ENCODE assay signal across 20 cellular contexts in the genomic region with DNA sequence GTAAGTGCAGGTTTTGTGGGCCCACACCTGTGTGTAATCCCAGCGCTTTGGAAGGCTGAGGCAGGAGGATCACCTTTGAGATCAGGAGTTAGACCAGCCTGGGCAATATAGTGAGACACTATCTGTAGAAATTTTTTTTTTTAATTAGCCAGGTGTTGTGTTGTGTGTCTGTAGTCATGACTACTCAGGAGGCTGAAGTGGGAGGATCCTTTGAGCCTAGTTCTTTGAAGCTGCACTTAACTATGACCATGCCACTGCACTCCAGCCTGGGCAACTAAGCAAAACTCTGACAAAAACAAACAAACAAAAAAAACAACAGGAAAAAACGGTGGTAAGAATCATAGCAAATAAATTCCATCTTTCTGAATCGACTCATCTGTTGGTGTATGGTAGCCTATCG.
DNase-seq lines count a peak whose midpoint lies in the region; ATAC-seq, FAIRE-seq and TF ChIP-seq lines count a peak whose summit lies in the region.
"Had no signal": no experiment of that assay in that cellular context is flagged by ENCODE, and none has a peak within 500 bp of the region (broad histone marks: within the 10 kb centered on the region; RNA-seq: fewer than 3 reads in every experiment).

No MANE protein-coding gene starts in this region.

- ATAC-seq in DND-41 (ENCODE audit: insufficient read depth, low read depth) = 0 out of 3 replicates have a peak, but pooled peaks have one; percentile 12
- no peak for ATAC-seq in GM21737 (IDR thresholded peaks at IDR 0.05; ENCODE audit: unreplicated experiment)
- no peak for ATAC-seq in HepG2

- DNase-seq in DND-41 (no peak), H1 (ENCODE audit: low read depth in 1 of 2, low spot score in 2 of 2) (no peak), mesendoderm (peak; percentile 51), NCI-H446 (lab: John Stamatoyannopoulos, UW) (no peak), HepG2 (ENCODE audit: low spot score) (no peak)
- DNase-seq: ACHN; CD4-positive, alpha-beta T cell; COR-L47; NCI-H1105; NCI-H146; NCI-H2029; NCI-H2171; NCI-H82; Peyer's patch had no signal

- H3K23ac ChIP-seq in H1 (ENCODE audit: insufficient read length) (no peak overlapping the region), mesendoderm (ENCODE audit: low read length) (no peak overlapping the region)

- H2BK12ac ChIP-seq in H1 (ENCODE audit: low read depth, low read length) = no peak overlapping the region

- TF ChIP-seq CTCF in DND-41 (IDR thresholded peaks at IDR 0.05; ENCODE audit: borderline replicate concordance, extremely low read depth, low read length, poor library complexity, severe bottlenecking) = no peak
- TF ChIP-seq CTCF in Loucy (conservative IDR thresholded peaks at IDR 0.05; ENCODE audit: low read length) = no peak
- no peak for TF ChIP-seq CTCF in H1 (IDR thresholded peaks at IDR 0.05; ENCODE audit: control extremely low read depth in 1 of 3, insufficient read depth in 1 of 3, low read depth in 1 of 3, low read length in 3 of 3)
- no peak for TF ChIP-seq CTCF in HepG2 (CRISPR knock-in tag; IDR thresholded peaks at IDR 0.05)

- H3K4ac ChIP-seq in H1 (replicated peaks; ENCODE audit: insufficient read length, low read depth, low read length) (no peak overlapping the region), mesendoderm (ENCODE audit: low read depth, low read length) (no peak overlapping the region)

- no TSS peak for BruUV-seq in HepG2 (replicated peaks; lab: Mats Ljungman, UMichigan)

- FAIRE-seq in H1 (lab: Jason Lieb, UNC) = peak; percentile 62
- FAIRE-seq in HepG2 (lab: Jason Lieb, UNC) = no peak
- FAIRE-seq: GM12891 had no signal

- no peak overlapping the region for H3K9ac ChIP-seq in DND-41 (ENCODE audit: low read depth, low read length)
- no peak overlapping the region for H3K9ac ChIP-seq in Loucy (ENCODE audit: low read depth, low read length, poor library complexity, severe bottlenecking)
- H3K9ac ChIP-seq in H1 (replicated peaks in 1 of 4; ENCODE audit: extremely low read depth in 1 of 4, low read depth in 3 of 4, low read length in 3 of 4) = no peak overlapping the region
- H3K9ac ChIP-seq in mesendoderm (ENCODE audit: low read length) = no peak overlapping the region
- no peak overlapping the region for H3K9ac ChIP-seq in HepG2 (ENCODE audit: insufficient read depth, low read depth, low read length)
- H3K9ac ChIP-seq: BLaER1, KMS-11 had no signal

- H3K23me2 ChIP-seq in H1 (ENCODE audit: low read depth, low read length) = no peaks in the 10 kb centered on the region; the same call in 1 of the 2 replicates

- H3K27ac ChIP-seq in DND-41 (ENCODE audit: low read length) (no peak overlapping the region), H1 (ENCODE audit: low read depth, low read length) (no peak overlapping the region), mesendoderm (ENCODE audit: low read depth, low read length) (no peak overlapping the region), HepG2 (ENCODE audit: extremely low read length, insufficient read depth, low read length) (no peak overlapping the region)
- H3K27ac ChIP-seq: BLaER1, KMS-11, Peyer's patch had no signal

- no peaks in the 10 kb centered on the region for H3K27me3 ChIP-seq in DND-41 (ENCODE audit: insufficient read depth, low read length, poor library complexity)
- H3K27me3 ChIP-seq in Loucy (ENCODE audit: insufficient read depth, low read length, poor library complexity, severe bottlenecking) = no peaks in the 10 kb centered on the region
- no peaks in the 10 kb centered on the region for H3K27me3 ChIP-seq in H1 (replicated peaks in 1 of 4; ENCODE audit: control insufficient read depth in 3 of 4, extremely low read depth in 1 of 4, insufficient read depth in 3 of 4, low read length in 3 of 4)
- no peaks in the 10 kb centered on the region for H3K27me3 ChIP-seq in mesendoderm (ENCODE audit: insufficient read depth, low read length, poor library complexity)
- H3K27me3 ChIP-seq in HepG2 (ENCODE audit: control insufficient read depth in 1 of 2, insufficient read depth in 2 of 2, low read length in 2 of 2) = no peaks in the 10 kb centered on the region
- H3K27me3 ChIP-seq: BLaER1, Peyer's patch had no signal

- H3K4me2 ChIP-seq in DND-41 (ENCODE audit: insufficient read depth, low read length) (no peak overlapping the region), Loucy (ENCODE audit: low read depth, low read length, poor library complexity, severe bottlenecking) (peak overlapping the region; percentile 0), H1 (ENCODE audit: insufficient read depth in 1 of 2, low read depth in 2 of 2, low read length in 2 of 2) (no peak overlapping the region), mesendoderm (ENCODE audit: low read length) (no peak overlapping the region), HepG2 (ENCODE audit: low read depth, low read length) (no peak overlapping the region)
- H3K4me2 ChIP-seq: BLaER1, KMS-11 had no signal

- TF ChIP-seq RAD21 in H1 (IDR thresholded peaks at IDR 0.05 in 1 of 2, conservative IDR thresholded peaks at IDR 0.05 in 1 of 2; ENCODE audit: low read depth in 2 of 2, low read length in 2 of 2) = no peak
- TF ChIP-seq RAD21 in HepG2 (CRISPR knock-in tag; IDR thresholded peaks at IDR 0.05) = no peak

- no peaks in the 10 kb centered on the region for H4K20me1 ChIP-seq in DND-41 (ENCODE audit: insufficient read depth, low read length)
- no peaks in the 10 kb centered on the region for H4K20me1 ChIP-seq in Loucy (ENCODE audit: insufficient read depth, low read length, poor library complexity, severe bottlenecking)
- H4K20me1 ChIP-seq in H1 (replicated peaks in 1 of 2; ENCODE audit: control insufficient read depth in 1 of 2, insufficient read depth in 2 of 2, low read length in 2 of 2) = no peaks in the 10 kb centered on the region
- H4K20me1 ChIP-seq in HepG2 (ENCODE audit: insufficient read depth, low read length) = no peaks in the 10 kb centered on the region
- H4K20me1 ChIP-seq: BLaER1 had no signal

- H2BK15ac ChIP-seq in H1 (ENCODE audit: low read length) = no peak overlapping the region
- no peak overlapping the region for H2BK15ac ChIP-seq in mesendoderm (replicated peaks; ENCODE audit: low read depth)

- H2BK120ac ChIP-seq in H1 (replicated peaks; ENCODE audit: low read depth, low read length) = no peak overlapping the region
- no peak overlapping the region for H2BK120ac ChIP-seq in mesendoderm (ENCODE audit: low read depth, low read length)

- no peak overlapping the region for H3K56ac ChIP-seq in H1 (replicated peaks; ENCODE audit: insufficient read length, low read depth, low read length)
- H3K56ac ChIP-seq in mesendoderm (ENCODE audit: low read length) = no peak overlapping the region

- H3F3A ChIP-seq in Loucy (ENCODE audit: low read depth) = no peaks in the 10 kb centered on the region

- TF ChIP-seq EP300 in H1 (IDR thresholded peaks at IDR 0.05; ENCODE audit: borderline replicate concordance in 1 of 2, low read depth in 2 of 2, low read length in 2 of 2) (no peak), HepG2 (IDR thresholded peaks at IDR 0.05; ENCODE audit: low read depth in 2 of 2, low read length in 2 of 2) (no peak), HepG2 (CRISPR knock-in tag; IDR thresholded peaks at IDR 0.05; ENCODE audit: borderline replicate concordance) (no peak)

- CTCF ChIA-PET in H1 (lab: Charles Lee; ENCODE audit: partially characterized antibody) = no interaction called here
- CTCF ChIA-PET in HepG2 (lab: Yijun Ruan, JAX; ENCODE audit: low intra/inter-chr PET ratio, low total read pairs) = no interaction called here

- H3K79me2 ChIP-seq in DND-41 (ENCODE audit: insufficient read depth, low read length) (no peaks in the 10 kb centered on the region), Loucy (ENCODE audit: insufficient read depth, low read length) (no peaks in the 10 kb centered on the region), H1 (ENCODE audit: control insufficient read depth in 1 of 2, insufficient read depth in 2 of 2, low read length in 2 of 2) (no peaks in the 10 kb centered on the region), mesendoderm (ENCODE audit: control insufficient read depth, insufficient read depth, low read length) (no peaks in the 10 kb centered on the region), HepG2 (ENCODE audit: insufficient read depth, low read length) (no peaks in the 10 kb centered on the region)

- H4K91ac ChIP-seq in H1 (replicated peaks; ENCODE audit: insufficient read length, low read length) = no peak overlapping the region

- H3K79me1 ChIP-seq in H1 (ENCODE audit: low read depth, low read length) (no peaks in the 10 kb centered on the region), mesendoderm (ENCODE audit: low read length) (no peaks in the 10 kb centered on the region)

- POLR2A ChIA-PET in H1 (lab: Charles Lee; ENCODE audit: partially characterized antibody) (interaction anchor here (0.7 kb wide), 1 partner anchor 1811 kb away, joined by 3 read pairs; no protein-coding TSS in a partner anchor), HepG2 (lab: Yijun Ruan, JAX) (no interaction called here)

- no peak overlapping the region for H3K4me3 ChIP-seq in DND-41 (ENCODE audit: low read depth in 1 of 2, low read length in 2 of 2)
- no peak overlapping the region for H3K4me3 ChIP-seq in Loucy (ENCODE audit: low read length, poor library complexity, severe bottlenecking)
- no peak overlapping the region for H3K4me3 ChIP-seq in H1 (ENCODE audit: extremely low read depth in 1 of 4, insufficient read depth in 2 of 4, low read depth in 3 of 4, low read length in 4 of 4)
- no peak overlapping the region for H3K4me3 ChIP-seq in mesendoderm (ENCODE audit: low read length)
- no peak overlapping the region for H3K4me3 ChIP-seq in HepG2 (replicated peaks in 1 of 3; ENCODE audit: insufficient read depth in 1 of 3, low read depth in 2 of 3, low read length in 3 of 3)
- H3K4me3 ChIP-seq: BLaER1, HAP-1, Peyer's patch had no signal

- intact Hi-C loops in HepG2 (cut with micrococcal nuclease; ENCODE audit: unreplicated experiment) = no loop called here

- no peak overlapping the region for H3K14ac ChIP-seq in H1 (ENCODE audit: insufficient read length)

- H4K8ac ChIP-seq in H1 (ENCODE audit: extremely low read depth, insufficient read depth, low read length) (no peak overlapping the region), mesendoderm (ENCODE audit: low read depth, low read length) (no peak overlapping the region)

- no peaks in the 10 kb centered on the region for H3K36me3 ChIP-seq in DND-41 (ENCODE audit: insufficient read depth, low read length)
- H3K36me3 ChIP-seq in Loucy (ENCODE audit: insufficient read depth, low read length) = no peaks in the 10 kb centered on the region
- no peaks in the 10 kb centered on the region for H3K36me3 ChIP-seq in H1 (ENCODE audit: control insufficient read depth in 2 of 4, insufficient read depth in 4 of 4, low read length in 3 of 4)
- no peaks in the 10 kb centered on the region for H3K36me3 ChIP-seq in mesendoderm (ENCODE audit: control insufficient read depth, insufficient read depth, low read length)
- H3K36me3 ChIP-seq in HepG2 (replicated peaks in 1 of 2; ENCODE audit: control insufficient read depth in 1 of 2, insufficient read depth in 2 of 2, low read length in 2 of 2) = no peaks in the 10 kb centered on the region
- H3K36me3 ChIP-seq: BLaER1, HAP-1, Peyer's patch had no signal

- H2AFZ ChIP-seq in DND-41 (ENCODE audit: low read depth, low read length) (no peak overlapping the region), Loucy (ENCODE audit: low read length) (no peak overlapping the region), H1 (ENCODE audit: low read length) (no peak overlapping the region), HepG2 (ENCODE audit: low read length) (no peak overlapping the region)

- in situ Hi-C loops in HepG2 (cut with HindIII; ENCODE audit: extremely low pct_ligation_motif_present, low pct_unique_long_range_greater_than_20kb) = no loop called here

- no peak overlapping the region for H3K18ac ChIP-seq in H1 (ENCODE audit: extremely low read depth, low read length)
- no peak overlapping the region for H3K18ac ChIP-seq in mesendoderm (ENCODE audit: low read length)

- TF ChIP-seq POLR2A in H1 (IDR thresholded peaks at IDR 0.05; ENCODE audit: control extremely low read depth in 1 of 2, low read depth in 2 of 2, low read length in 2 of 2) = no peak
- TF ChIP-seq POLR2A in HepG2 (IDR thresholded peaks at IDR 0.05; ENCODE audit: insufficient read depth in 1 of 2, low read depth in 2 of 2, low read length in 2 of 2) = no peak

- no peaks in the 10 kb centered on the region for H3K9me2 ChIP-seq in Loucy (replicated peaks; ENCODE audit: low read depth, low read length)

- no peak overlapping the region for H2BK20ac ChIP-seq in H1 (ENCODE audit: low read length)

- H2BK5ac ChIP-seq in H1 (ENCODE audit: low read depth, low read length) = no peak overlapping the region
- no peak overlapping the region for H2BK5ac ChIP-seq in mesendoderm (ENCODE audit: low read length)

- no peaks in the 10 kb centered on the region for H3K9me3 ChIP-seq in DND-41 (ENCODE audit: insufficient read depth, low read length, severe bottlenecking)
- H3K9me3 ChIP-seq in Loucy (ENCODE audit: insufficient read depth, low read depth, low read length) = no peaks in the 10 kb centered on the region
- no peaks in the 10 kb centered on the region for H3K9me3 ChIP-seq in H1 (ENCODE audit: insufficient read depth in 2 of 2, low read depth in 1 of 2, low read length in 1 of 2)
- no peaks in the 10 kb centered on the region for H3K9me3 ChIP-seq in HepG2 (ENCODE audit: low read length)
- H3K9me3 ChIP-seq: BLaER1, HAP-1, Peyer's patch had no signal

- H2AK5ac ChIP-seq in H1 (ENCODE audit: low read depth, low read length) (no peak overlapping the region), mesendoderm (ENCODE audit: low read length) (no peak overlapping the region)

- no peaks in the 10 kb centered on the region for H3K4me1 ChIP-seq in DND-41 (ENCODE audit: insufficient read depth, low read length)
- H3K4me1 ChIP-seq in Loucy (ENCODE audit: insufficient read depth, low read length, poor library complexity, severe bottlenecking) = peaks cover 32% of the 10 kb centered on the region
- no peaks in the 10 kb centered on the region; a peak in 1 of 7 replicates for H3K4me1 ChIP-seq in H1 (replicated peaks in 1 of 4; ENCODE audit: control insufficient read depth in 3 of 4, insufficient read depth in 4 of 4, low read length in 3 of 4)
- no peaks in the 10 kb centered on the region for H3K4me1 ChIP-seq in mesendoderm (ENCODE audit: control insufficient read depth, low read depth, low read length)
- no peaks in the 10 kb centered on the region for H3K4me1 ChIP-seq in HepG2 (ENCODE audit: insufficient read depth, low read length)
- H3K4me1 ChIP-seq: BLaER1, HAP-1, Peyer's patch had no signal

- WGBS in H1 (ENCODE audit: extremely low coverage in 1 of 2, insufficient coverage in 1 of 2, insufficient read length in 1 of 2, insufficient replicate concordance in 2 of 2, low coverage in 1 of 2, low lambda C conversion rate in 2 of 2, missing lambda C conversion rate in 1 of 2), 2 experiments = 93% methylated on average over 4 of the region's 4 CpGs; no CpG with 5 or more reads in 1 of the 2 experiments
- no CpG with 5 or more reads among the region's 4 CpGs for WGBS in mesendoderm (ENCODE audit: extremely low coverage, insufficient coverage, low lambda C conversion rate)
- WGBS in HepG2 (ENCODE audit: low lambda C conversion rate) = 4% methylated on average over 4 of the region's 4 CpGs

- H4K5ac ChIP-seq in H1 (ENCODE audit: insufficient read length, low read depth, low read length) (no peak overlapping the region), mesendoderm (ENCODE audit: low read length) (no peak overlapping the region)
